1 cellular context compared by ENCODE assay signal in genomic region chr14:53663709-53664108, GRCh38.
TF ChIP-seq lines count a peak whose summit lies in the region.

No MANE protein-coding gene starts in this region.

TF ChIP-seq in HepG2, 621 proteins besides CTCF, POLR2A, EP300 and RAD21 (continued from another document and continues in another):
- TF ChIP-seq, protein P1, sequence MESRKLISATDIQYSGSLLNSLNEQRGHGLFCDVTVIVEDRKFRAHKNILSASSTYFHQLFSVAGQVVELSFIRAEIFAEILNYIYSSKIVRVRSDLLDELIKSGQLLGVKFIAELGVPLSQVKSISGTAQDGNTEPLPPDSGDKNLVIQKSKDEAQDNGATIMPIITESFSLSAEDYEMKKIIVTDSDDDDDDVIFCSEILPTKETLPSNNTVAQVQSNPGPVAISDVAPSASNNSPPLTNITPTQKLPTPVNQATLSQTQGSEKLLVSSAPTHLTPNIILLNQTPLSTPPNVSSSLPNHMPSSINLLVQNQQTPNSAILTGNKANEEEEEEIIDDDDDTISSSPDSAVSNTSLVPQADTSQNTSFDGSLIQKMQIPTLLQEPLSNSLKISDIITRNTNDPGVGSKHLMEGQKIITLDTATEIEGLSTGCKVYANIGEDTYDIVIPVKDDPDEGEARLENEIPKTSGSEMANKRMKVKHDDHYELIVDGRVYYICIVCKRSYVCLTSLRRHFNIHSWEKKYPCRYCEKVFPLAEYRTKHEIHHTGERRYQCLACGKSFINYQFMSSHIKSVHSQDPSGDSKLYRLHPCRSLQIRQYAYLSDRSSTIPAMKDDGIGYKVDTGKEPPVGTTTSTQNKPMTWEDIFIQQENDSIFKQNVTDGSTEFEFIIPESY (CRISPR knock-in tag; IDR thresholded peaks at IDR 0.05): no peak
- no peak for TF ChIP-seq ZFY (CRISPR knock-in tag; IDR thresholded peaks at IDR 0.05)
- TF ChIP-seq KDM3A (CRISPR knock-in tag; IDR thresholded peaks at IDR 0.05; ENCODE audit: low read depth): no peak
- TF ChIP-seq GZF1 (CRISPR knock-in tag; IDR thresholded peaks at IDR 0.05): no peak
- TF ChIP-seq ZC3H4 (CRISPR knock-in tag; IDR thresholded peaks at IDR 0.05; ENCODE audit: borderline replicate concordance): no peak
- no peak for TF ChIP-seq FLYWCH1 (CRISPR knock-in tag; IDR thresholded peaks at IDR 0.05)
- TF ChIP-seq ZFP36L1 (CRISPR knock-in tag; IDR thresholded peaks at IDR 0.05): no peak
- no peak for TF ChIP-seq MTF1 (CRISPR knock-in tag; IDR thresholded peaks at IDR 0.05)
- TF ChIP-seq ZNF24 (IDR thresholded peaks at IDR 0.05): no peak
- no peak for TF ChIP-seq FOXO1 (CRISPR knock-in tag; IDR thresholded peaks at IDR 0.05)
- no peak for TF ChIP-seq NR2C2 (CRISPR knock-in tag; IDR thresholded peaks at IDR 0.05; ENCODE audit: borderline replicate concordance)
- TF ChIP-seq BCL6 (CRISPR knock-in tag; IDR thresholded peaks at IDR 0.05): 0 out of 2 replicates have a peak, but pooled peaks have one; percentile 27
- no peak for TF ChIP-seq NCOA2 (CRISPR knock-in tag; IDR thresholded peaks at IDR 0.05)
- TF ChIP-seq RARA (CRISPR knock-in tag; IDR thresholded peaks at IDR 0.05): 0 out of 2 replicates have a peak, but pooled peaks have one; percentile 11
- TF ChIP-seq HOXA3 (CRISPR knock-in tag; IDR thresholded peaks at IDR 0.05): peak; percentile 22; the same call in 1 of the 2 replicates
- TF ChIP-seq ZNF20 (CRISPR knock-in tag; IDR thresholded peaks at IDR 0.05): no peak
- TF ChIP-seq TERF1 (CRISPR knock-in tag; IDR thresholded peaks at IDR 0.05): no peak
- TF ChIP-seq, protein P2, sequence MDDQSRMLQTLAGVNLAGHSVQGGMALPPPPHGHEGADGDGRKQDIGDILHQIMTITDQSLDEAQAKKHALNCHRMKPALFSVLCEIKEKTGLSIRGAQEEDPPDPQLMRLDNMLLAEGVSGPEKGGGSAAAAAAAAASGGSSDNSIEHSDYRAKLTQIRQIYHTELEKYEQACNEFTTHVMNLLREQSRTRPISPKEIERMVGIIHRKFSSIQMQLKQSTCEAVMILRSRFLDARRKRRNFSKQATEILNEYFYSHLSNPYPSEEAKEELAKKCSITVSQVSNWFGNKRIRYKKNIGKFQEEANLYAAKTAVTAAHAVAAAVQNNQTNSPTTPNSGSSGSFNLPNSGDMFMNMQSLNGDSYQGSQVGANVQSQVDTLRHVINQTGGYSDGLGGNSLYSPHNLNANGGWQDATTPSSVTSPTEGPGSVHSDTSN (CRISPR knock-in tag; IDR thresholded peaks at IDR 0.05; ENCODE audit: borderline replicate concordance): no peak
- no peak for TF ChIP-seq USF2 (IDR thresholded peaks at IDR 0.05; ENCODE audit: low read depth, low read length)
- TF ChIP-seq USF2 (CRISPR knock-in tag; IDR thresholded peaks at IDR 0.05; ENCODE audit: borderline replicate concordance): no peak
- no peak for TF ChIP-seq SMAD9 (CRISPR knock-in tag; IDR thresholded peaks at IDR 0.05)
- no peak for TF ChIP-seq MYC (CRISPR knock-in tag; IDR thresholded peaks at IDR 0.05; ENCODE audit: borderline replicate concordance)
- TF ChIP-seq MZF1 (CRISPR knock-in tag; IDR thresholded peaks at IDR 0.05; ENCODE audit: borderline replicate concordance): no peak
- no peak for TF ChIP-seq SAFB2 (CRISPR knock-in tag; IDR thresholded peaks at IDR 0.05; ENCODE audit: borderline replicate concordance, low read depth)
- TF ChIP-seq, protein P3, sequence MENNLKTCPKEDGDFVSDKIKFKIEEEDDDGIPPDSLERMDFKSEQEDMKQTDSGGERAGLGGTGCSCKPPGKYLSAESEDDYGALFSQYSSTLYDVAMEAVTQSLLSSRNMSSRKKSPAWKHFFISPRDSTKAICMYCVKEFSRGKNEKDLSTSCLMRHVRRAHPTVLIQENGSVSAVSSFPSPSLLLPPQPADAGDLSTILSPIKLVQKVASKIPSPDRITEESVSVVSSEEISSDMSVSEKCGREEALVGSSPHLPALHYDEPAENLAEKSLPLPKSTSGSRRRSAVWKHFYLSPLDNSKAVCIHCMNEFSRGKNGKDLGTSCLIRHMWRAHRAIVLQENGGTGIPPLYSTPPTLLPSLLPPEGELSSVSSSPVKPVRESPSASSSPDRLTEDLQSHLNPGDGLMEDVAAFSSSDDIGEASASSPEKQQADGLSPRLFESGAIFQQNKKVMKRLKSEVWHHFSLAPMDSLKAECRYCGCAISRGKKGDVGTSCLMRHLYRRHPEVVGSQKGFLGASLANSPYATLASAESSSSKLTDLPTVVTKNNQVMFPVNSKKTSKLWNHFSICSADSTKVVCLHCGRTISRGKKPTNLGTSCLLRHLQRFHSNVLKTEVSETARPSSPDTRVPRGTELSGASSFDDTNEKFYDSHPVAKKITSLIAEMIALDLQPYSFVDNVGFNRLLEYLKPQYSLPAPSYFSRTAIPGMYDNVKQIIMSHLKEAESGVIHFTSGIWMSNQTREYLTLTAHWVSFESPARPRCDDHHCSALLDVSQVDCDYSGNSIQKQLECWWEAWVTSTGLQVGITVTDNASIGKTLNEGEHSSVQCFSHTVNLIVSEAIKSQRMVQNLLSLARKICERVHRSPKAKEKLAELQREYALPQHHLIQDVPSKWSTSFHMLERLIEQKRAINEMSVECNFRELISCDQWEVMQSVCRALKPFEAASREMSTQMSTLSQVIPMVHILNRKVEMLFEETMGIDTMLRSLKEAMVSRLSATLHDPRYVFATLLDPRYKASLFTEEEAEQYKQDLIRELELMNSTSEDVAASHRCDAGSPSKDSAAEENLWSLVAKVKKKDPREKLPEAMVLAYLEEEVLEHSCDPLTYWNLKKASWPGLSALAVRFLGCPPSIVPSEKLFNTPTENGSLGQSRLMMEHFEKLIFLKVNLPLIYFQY (CRISPR knock-in tag; IDR thresholded peaks at IDR 0.05; ENCODE audit: borderline replicate concordance): no peak
- no peak for TF ChIP-seq ZNF878 (CRISPR knock-in tag; IDR thresholded peaks at IDR 0.05)
- TF ChIP-seq ZNF33A (CRISPR knock-in tag; IDR thresholded peaks at IDR 0.05; ENCODE audit: borderline replicate concordance): no peak
- no peak for TF ChIP-seq ZNF720 (CRISPR knock-in tag; IDR thresholded peaks at IDR 0.05)
- TF ChIP-seq HNF4A (CRISPR knock-in tag; IDR thresholded peaks at IDR 0.05): 0 out of 2 replicates have a peak, but pooled peaks have one; percentile 18
- no peak for TF ChIP-seq ZNF101 (CRISPR knock-in tag; IDR thresholded peaks at IDR 0.05; ENCODE audit: borderline replicate concordance, low read depth)
- TF ChIP-seq SOX13 (IDR thresholded peaks at IDR 0.05): no peak
- TF ChIP-seq SOX13 (CRISPR knock-in tag; conservative IDR thresholded peaks at IDR 0.05 in 1 of 2, IDR thresholded peaks at IDR 0.05 in 1 of 2): 0 out of 4 replicates have a peak, but pooled peaks of 1 of the 2 experiments have one; percentile 24
- TF ChIP-seq ZNF530 (CRISPR knock-in tag; IDR thresholded peaks at IDR 0.05; ENCODE audit: low read depth): no peak
- TF ChIP-seq, protein P4, sequence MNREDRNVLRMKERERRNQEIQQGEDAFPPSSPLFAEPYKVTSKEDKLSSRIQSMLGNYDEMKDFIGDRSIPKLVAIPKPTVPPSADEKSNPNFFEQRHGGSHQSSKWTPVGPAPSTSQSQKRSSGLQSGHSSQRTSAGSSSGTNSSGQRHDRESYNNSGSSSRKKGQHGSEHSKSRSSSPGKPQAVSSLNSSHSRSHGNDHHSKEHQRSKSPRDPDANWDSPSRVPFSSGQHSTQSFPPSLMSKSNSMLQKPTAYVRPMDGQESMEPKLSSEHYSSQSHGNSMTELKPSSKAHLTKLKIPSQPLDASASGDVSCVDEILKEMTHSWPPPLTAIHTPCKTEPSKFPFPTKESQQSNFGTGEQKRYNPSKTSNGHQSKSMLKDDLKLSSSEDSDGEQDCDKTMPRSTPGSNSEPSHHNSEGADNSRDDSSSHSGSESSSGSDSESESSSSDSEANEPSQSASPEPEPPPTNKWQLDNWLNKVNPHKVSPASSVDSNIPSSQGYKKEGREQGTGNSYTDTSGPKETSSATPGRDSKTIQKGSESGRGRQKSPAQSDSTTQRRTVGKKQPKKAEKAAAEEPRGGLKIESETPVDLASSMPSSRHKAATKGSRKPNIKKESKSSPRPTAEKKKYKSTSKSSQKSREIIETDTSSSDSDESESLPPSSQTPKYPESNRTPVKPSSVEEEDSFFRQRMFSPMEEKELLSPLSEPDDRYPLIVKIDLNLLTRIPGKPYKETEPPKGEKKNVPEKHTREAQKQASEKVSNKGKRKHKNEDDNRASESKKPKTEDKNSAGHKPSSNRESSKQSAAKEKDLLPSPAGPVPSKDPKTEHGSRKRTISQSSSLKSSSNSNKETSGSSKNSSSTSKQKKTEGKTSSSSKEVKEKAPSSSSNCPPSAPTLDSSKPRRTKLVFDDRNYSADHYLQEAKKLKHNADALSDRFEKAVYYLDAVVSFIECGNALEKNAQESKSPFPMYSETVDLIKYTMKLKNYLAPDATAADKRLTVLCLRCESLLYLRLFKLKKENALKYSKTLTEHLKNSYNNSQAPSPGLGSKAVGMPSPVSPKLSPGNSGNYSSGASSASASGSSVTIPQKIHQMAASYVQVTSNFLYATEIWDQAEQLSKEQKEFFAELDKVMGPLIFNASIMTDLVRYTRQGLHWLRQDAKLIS (CRISPR knock-in tag; IDR thresholded peaks at IDR 0.05): no peak
- TF ChIP-seq, protein P5, sequence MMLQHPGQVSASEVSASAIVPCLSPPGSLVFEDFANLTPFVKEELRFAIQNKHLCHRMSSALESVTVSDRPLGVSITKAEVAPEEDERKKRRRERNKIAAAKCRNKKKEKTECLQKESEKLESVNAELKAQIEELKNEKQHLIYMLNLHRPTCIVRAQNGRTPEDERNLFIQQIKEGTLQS (CRISPR knock-in tag; IDR thresholded peaks at IDR 0.05): no peak
- 0 out of 2 replicates have a peak, but pooled peaks have one; percentile 32 for TF ChIP-seq IRF2 (CRISPR knock-in tag; IDR thresholded peaks at IDR 0.05)
- no peak for TF ChIP-seq XBP1 (CRISPR knock-in tag; IDR thresholded peaks at IDR 0.05)
- no peak for TF ChIP-seq KDM4B (CRISPR knock-in tag; IDR thresholded peaks at IDR 0.05)
- TF ChIP-seq SNAI1 (CRISPR knock-in tag; IDR thresholded peaks at IDR 0.05; ENCODE audit: borderline replicate concordance): no peak
- TF ChIP-seq ZSCAN25 (CRISPR knock-in tag; IDR thresholded peaks at IDR 0.05): no peak
- no peak for TF ChIP-seq ZNF253 (CRISPR knock-in tag; IDR thresholded peaks at IDR 0.05; ENCODE audit: borderline replicate concordance)
- TF ChIP-seq GATAD1 (CRISPR knock-in tag; IDR thresholded peaks at IDR 0.05): no peak
- TF ChIP-seq HNF1B (CRISPR knock-in tag; IDR thresholded peaks at IDR 0.05): 0 out of 2 replicates have a peak, but pooled peaks have one; percentile 33
- TF ChIP-seq CEBPG (CRISPR knock-in tag; IDR thresholded peaks at IDR 0.05): 0 out of 2 replicates have a peak, but pooled peaks have one; percentile 15
